Comparison of ENCODE assay signal across 16 cellular contexts in genomic region chr10:78320990-78321389, GRCh38.
"Had no signal": no experiment of that assay in that cellular context is flagged by ENCODE, and none has a peak within 500 bp of the region (broad histone marks: within the 10 kb centered on the region; RNA-seq: fewer than 3 reads in every experiment).

No MANE protein-coding gene starts in this region.

- H3K27me3 ChIP-seq: adrenal gland, tibial artery, uterus had no signal

- DNase-seq: activated CD4-positive, alpha-beta T cell treated with anti-CD3 and anti-CD28 coated beads for 1 hour; activated effector memory CD4-positive, alpha-beta T cell treated with anti-CD3 and anti-CD28 coated beads, Interleukin-2, amount 50 U/mL, for 16 hours; activated naive CD4-positive, alpha-beta T cell treated with anti-CD3 and anti-CD28 coated beads, Interleukin-2, amount 50 U/mL, for 16 hours; activated T-cell treated with anti-CD3 and anti-CD28 coated beads, Interleukin-2, amount 50 U/mL, for 48 hours; adrenal gland; effector CD8-positive, alpha-beta T cell; left cardiac atrium; mesendoderm; nephron progenitor cell; right cardiac atrium; stimulated activated naive CD8-positive, alpha-beta T cell treated with anti-CD3 and anti-CD28 coated beads, Interleukin-15, Interleukin-2, amounts not matched to agents 100 U/mL and 50 U/mL, for 24 hours; substantia nigra; uterus had no signal

- H3K9me3 ChIP-seq: tibial artery, uterus had no signal

- H3K27ac ChIP-seq: adrenal gland, tibial artery, uterus, VCaP had no signal

- H3K4me3 ChIP-seq: adrenal gland, tibial artery, uterus had no signal

- ATAC-seq: left cardiac atrium; right cardiac atrium; SK-N-SH treated with all-trans-retinoic acid at 6 μM for 48 hours; stimulated activated naive CD8-positive, alpha-beta T cell treated with anti-CD3 and anti-CD28 coated beads, Interleukin-15, Interleukin-2, amounts not matched to agents 100 U/mL and 50 U/mL, for 24 hours had no signal

- H3K36me3 ChIP-seq: adrenal gland, tibial artery, uterus had no signal
